Comparison of ENCODE assay signal across 1 cellular context in genomic region chr1:235461954-235462353, GRCh38.
TF ChIP-seq lines count a peak whose summit lies in the region.

No MANE protein-coding gene starts in this region.

TF ChIP-seq in GM12878, 131 proteins besides CTCF, POLR2A, EP300 and RAD21:
- TF ChIP-seq ETV6 (conservative IDR thresholded peaks at IDR 0.05 in 1 of 2, IDR thresholded peaks at IDR 0.05 in 1 of 2; ENCODE audit: borderline replicate concordance in 1 of 2, low read depth in 1 of 2) (no peak), BACH1 (IDR thresholded peaks at IDR 0.05; ENCODE audit: borderline replicate concordance) (no peak), NKRF (conservative IDR thresholded peaks at IDR 0.05) (no peak), TCF7 (IDR thresholded peaks at IDR 0.05; ENCODE audit: borderline replicate concordance) (no peak), SIN3A (IDR thresholded peaks at IDR 0.05; ENCODE audit: low read depth, low read length) (no peak), DPF2 (IDR thresholded peaks at IDR 0.05) (no peak), PBX3 (IDR thresholded peaks at IDR 0.05; ENCODE audit: insufficient replicate concordance, low read depth, low read length) (no peak), NFYA (IDR thresholded peaks at IDR 0.05; ENCODE audit: borderline replicate concordance, low read depth, low read length) (no peak), SMARCA5 (IDR thresholded peaks at IDR 0.05) (no peak), SREBF1 (IDR thresholded peaks at IDR 0.05; ENCODE audit: low read length) (no peak), ZNF207 (IDR thresholded peaks at IDR 0.05; ENCODE audit: borderline replicate concordance) (no peak), SUZ12 (IDR thresholded peaks at IDR 0.05; ENCODE audit: unreplicated experiment) (no peak), CEBPZ (IDR thresholded peaks at IDR 0.05; ENCODE audit: low read depth, low read length) (no peak)
